Comparison of ENCODE assay signal across 18 cellular contexts in genomic region chr1:8002329-8003320, GRCh38. TPM values are rescaled to one million over a fixed set of nuclear protein-coding genes. Genes with fewer than 3 reads are reported as not detected.
DNase-seq lines count a peak whose midpoint lies in the region; ATAC-seq, FAIRE-seq and TF ChIP-seq lines count a peak whose summit lies in the region.
"Had no signal": no experiment of that assay in that cellular context is flagged by ENCODE, and none has a peak within 500 bp of the region (broad histone marks: within the 10 kb centered on the region; RNA-seq: fewer than 3 reads in every experiment).

No MANE protein-coding gene starts in this region.

- TF ChIP-seq CTCF in nephron progenitor cell (IDR thresholded peaks at IDR 0.05) (no peak), kidney (IDR thresholded peaks at IDR 0.05; ENCODE audit: borderline replicate concordance, extremely low read depth, insufficient read depth) (no peak)

- H3K4me3 ChIP-seq in kidney (ENCODE audit: low read length in 2 of 2): no peak overlapping the region
- H3K4me3 ChIP-seq: SK-N-MC had no signal

- peaks cover 4% of the 10 kb centered on the region for H3K4me1 Mint-ChIP-seq in activated CD4-positive, alpha-beta T cell treated with anti-CD3 and anti-CD28 coated beads, Interleukin-2, amount 10 ng/mL, durations not matched to agents 24 days and 14 days
- peaks cover 41% of the 10 kb centered on the region for H3K4me1 Mint-ChIP-seq in nephron progenitor cell
- H3K4me1 Mint-ChIP-seq in activated CD4-positive, alpha-beta T cell treated with anti-CD3 and anti-CD28 coated beads, Interleukin-2, amount 10 ng/mL, durations not matched to agents 7 days and 5 days: no peaks in the 10 kb centered on the region

- POLR2A ChIA-PET in activated CD4-positive, alpha-beta T cell treated with anti-CD3 and anti-CD28 coated beads, Interleukin-2, amount 10 ng/mL, durations not matched to agents 7 days and 5 days (lab: Charles Lee): no interaction called here

- H3K27ac ChIP-seq in epithelial cell of prostate (peak overlapping the region; percentile 96), kidney (ENCODE audit: low read depth in 2 of 2, low read length in 2 of 2) (no peak overlapping the region)
- H3K27ac ChIP-seq: SK-N-MC had no signal

- no peaks in the 10 kb centered on the region for H3K27me3 Mint-ChIP-seq in activated CD4-positive, alpha-beta T cell treated with anti-CD3 and anti-CD28 coated beads, Interleukin-2, amount 10 ng/mL, durations not matched to agents 24 days and 14 days
- H3K27me3 Mint-ChIP-seq in nephron progenitor cell (ENCODE audit: low read depth, poor library complexity): no peaks in the 10 kb centered on the region
- H3K27me3 Mint-ChIP-seq in activated CD4-positive, alpha-beta T cell treated with anti-CD3 and anti-CD28 coated beads, Interleukin-2, amount 10 ng/mL, durations not matched to agents 7 days and 5 days: no peaks in the 10 kb centered on the region
- H3K27me3 Mint-ChIP-seq: CD4-positive, alpha-beta T cell had no signal

- no peaks in the 10 kb centered on the region for H3K9me3 ChIP-seq in kidney (ENCODE audit: control insufficient read depth in 1 of 2, low read length in 2 of 2)

- peaks cover 3% of the 10 kb centered on the region for H3K36me3 Mint-ChIP-seq in activated CD4-positive, alpha-beta T cell treated with anti-CD3 and anti-CD28 coated beads, Interleukin-2, amount 10 ng/mL, durations not matched to agents 24 days and 14 days (ENCODE audit: low read depth)
- peaks cover 9% of the 10 kb centered on the region for H3K36me3 Mint-ChIP-seq in nephron progenitor cell (ENCODE audit: low read depth)
- H3K36me3 Mint-ChIP-seq in activated CD4-positive, alpha-beta T cell treated with anti-CD3 and anti-CD28 coated beads, Interleukin-2, amount 10 ng/mL, durations not matched to agents 7 days and 5 days (ENCODE audit: low read depth): peaks cover 2% of the 10 kb centered on the region

- no peak for FAIRE-seq in kidney (lab: Jason Lieb, UNC)

- no peak overlapping the region for H3K4me3 Mint-ChIP-seq in activated CD4-positive, alpha-beta T cell treated with anti-CD3 and anti-CD28 coated beads, Interleukin-2, amount 10 ng/mL, durations not matched to agents 24 days and 14 days
- no peak overlapping the region for H3K4me3 Mint-ChIP-seq in nephron progenitor cell
- no peak overlapping the region for H3K4me3 Mint-ChIP-seq in activated CD4-positive, alpha-beta T cell treated with anti-CD3 and anti-CD28 coated beads, Interleukin-2, amount 10 ng/mL, durations not matched to agents 7 days and 5 days
- H3K4me3 Mint-ChIP-seq: CD4-positive, alpha-beta T cell had no signal

- no peaks in the 10 kb centered on the region for H3K9me3 Mint-ChIP-seq in activated CD4-positive, alpha-beta T cell treated with anti-CD3 and anti-CD28 coated beads, Interleukin-2, amount 10 ng/mL, durations not matched to agents 24 days and 14 days
- peaks cover 4% of the 10 kb centered on the region for H3K9me3 Mint-ChIP-seq in nephron progenitor cell
- no peaks in the 10 kb centered on the region for H3K9me3 Mint-ChIP-seq in activated CD4-positive, alpha-beta T cell treated with anti-CD3 and anti-CD28 coated beads, Interleukin-2, amount 10 ng/mL, durations not matched to agents 7 days and 5 days
- H3K9me3 Mint-ChIP-seq: CD4-positive, alpha-beta T cell had no signal

- H3K36me3 ChIP-seq in kidney (ENCODE audit: control insufficient read depth in 1 of 2, insufficient read depth in 2 of 2, low read length in 2 of 2): no peaks in the 10 kb centered on the region

- ATAC-seq in GM18861 (IDR thresholded peaks at IDR 0.05; ENCODE audit: unreplicated experiment): no peak
- ATAC-seq: stimulated activated naive CD8-positive, alpha-beta T cell treated with anti-CD3 and anti-CD28 coated beads, Interleukin-15, Interleukin-2, amounts not matched to agents 100 U/mL and 50 U/mL, for 24 hours had no signal

- DNase-seq in activated CD4-positive, alpha-beta T cell treated with anti-CD3 and anti-CD28 coated beads, Interleukin-2, amount 10 ng/mL, durations not matched to agents 24 days and 14 days: no peak
- no peak for DNase-seq in activated CD4-positive, alpha-beta T cell treated with anti-CD3 and anti-CD28 coated beads for 48 hours
- no peak for DNase-seq in epithelial cell of prostate (ENCODE audit: low read depth, low spot score)
- no peak for DNase-seq in nephron progenitor cell
- no peak for DNase-seq in kidney
- DNase-seq in activated CD4-positive, alpha-beta T cell treated with anti-CD3 and anti-CD28 coated beads, Interleukin-2, amount 10 ng/mL, durations not matched to agents 7 days and 5 days: no peak
- DNase-seq in HuH-7.5 (ENCODE audit: low spot score): no peak
- DNase-seq: 8988T; activated gamma-delta T cell treated with Interleukin-2 at 50 U/mL for 16 hours; CD4-positive, alpha-beta T cell; Karpas-422; midbrain; NCI-H146; NCI-H446; occipital lobe; stimulated activated naive CD8-positive, alpha-beta T cell treated with anti-CD3 and anti-CD28 coated beads, Interleukin-15, Interleukin-2, amounts not matched to agents 100 U/mL and 50 U/mL, for 24 hours had no signal

- CTCF ChIA-PET in activated CD4-positive, alpha-beta T cell treated with anti-CD3 and anti-CD28 coated beads, Interleukin-2, amount 10 ng/mL, durations not matched to agents 7 days and 5 days (lab: Charles Lee): interaction anchor here (0.9 kb wide), 1 partner anchor 12 kb away, joined by 3 read pairs; no protein-coding TSS in a partner anchor

- H3K9ac ChIP-seq in kidney (ENCODE audit: low read length in 2 of 2): no peak overlapping the region

- peak overlapping the region; percentile 22 for H3K27ac Mint-ChIP-seq in activated CD4-positive, alpha-beta T cell treated with anti-CD3 and anti-CD28 coated beads, Interleukin-2, amount 10 ng/mL, durations not matched to agents 24 days and 14 days
- H3K27ac Mint-ChIP-seq in nephron progenitor cell: peak overlapping the region; percentile 75
- no peak overlapping the region for H3K27ac Mint-ChIP-seq in activated CD4-positive, alpha-beta T cell treated with anti-CD3 and anti-CD28 coated beads, Interleukin-2, amount 10 ng/mL, durations not matched to agents 7 days and 5 days
- H3K27ac Mint-ChIP-seq: CD4-positive, alpha-beta T cell had no signal

- intact Hi-C loops in activated CD4-positive, alpha-beta T cell treated with anti-CD3 and anti-CD28 coated beads, Interleukin-2, amount 10 ng/mL, durations not matched to agents 24 days and 14 days (cut with micrococcal nuclease): no loop called here
- intact Hi-C loops in kidney (cut with DNase I): no loop called here

- peaks cover 4 to 12% of the 10 kb centered on the region in 2 donors for H3K4me1 ChIP-seq in kidney (ENCODE audit: control insufficient read depth in 1 of 2, insufficient read depth in 1 of 2, low read depth in 1 of 2, low read length in 2 of 2)

RNA-seq across cellular contexts. Expression of gene ERRFI1, which starts 23.5 kb away (rescaled TPM):
- total RNA-seq in activated CD4-positive, alpha-beta T cell treated with anti-CD3 and anti-CD28 coated beads, Interleukin-2, amount 10 ng/mL, durations not matched to agents 24 days and 14 days: 2.0 TPM in 2 replicates
- 71.3 TPM for total RNA-seq in kidney
- 25.0 TPM for polyA plus RNA-seq in kidney (ENCODE audit: insufficient read depth, low read depth, low replicate concordance)
- under 1 TPM; 0.22 to 0.35 TPM for total RNA-seq in activated CD4-positive, alpha-beta T cell treated with anti-CD3 and anti-CD28 coated beads, Interleukin-2, amount 10 ng/mL, durations not matched to agents 7 days and 5 days

RNA-seq across cellular contexts. Expression of gene PARK7, which starts 41.1 kb away (rescaled TPM):
- 409 and 426 TPM in 2 replicates for total RNA-seq in activated CD4-positive, alpha-beta T cell treated with anti-CD3 and anti-CD28 coated beads, Interleukin-2, amount 10 ng/mL, durations not matched to agents 24 days and 14 days
- 239 TPM for total RNA-seq in kidney
- polyA plus RNA-seq in kidney (ENCODE audit: insufficient read depth, low read depth, low replicate concordance): 481 TPM
- 100 to 1,000 TPM; 226 to 232 TPM for total RNA-seq in activated CD4-positive, alpha-beta T cell treated with anti-CD3 and anti-CD28 coated beads, Interleukin-2, amount 10 ng/mL, durations not matched to agents 7 days and 5 days

Comparison
In these comparisons a context has a peak if more than half of its experiments do, and no peak if none do; other contexts are left out.
1. RNA of gene ERRFI1, which starts 23.5 kb away (total RNA-seq): 71.3 TPM in kidney (single experiment); 2.0 TPM in activated CD4-positive, alpha-beta T cell treated with anti-CD3 and anti-CD28 coated beads, Interleukin-2, amount 10 ng/mL, durations not matched to agents 24 days and 14 days and 0.22 to 0.35 TPM in activated CD4-positive, alpha-beta T cell treated with anti-CD3 and anti-CD28 coated beads, Interleukin-2, amount 10 ng/mL, durations not matched to agents 7 days and 5 days; every median in the first group is over 10 times any median in the second.